19 cellular contexts compared by ENCODE assay signal in the genomic region with DNA sequence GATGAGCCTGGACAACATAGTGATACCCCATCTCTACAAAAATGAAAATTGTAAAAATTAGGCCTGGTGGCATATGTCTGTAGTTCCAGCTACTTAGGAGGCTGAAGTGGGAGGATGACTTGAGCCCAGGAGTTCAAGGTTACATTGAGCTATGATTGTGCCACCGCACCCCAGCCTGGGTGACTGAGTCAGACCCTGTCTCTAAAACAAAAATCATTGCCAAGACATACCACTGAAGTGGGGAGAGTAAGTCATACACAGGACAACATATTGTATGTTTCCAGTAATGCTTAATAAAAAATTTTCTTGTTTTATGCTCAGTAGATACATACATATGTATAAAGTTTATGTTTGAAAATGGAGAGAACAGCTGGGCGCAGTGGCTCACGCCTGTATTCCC.
"Had no signal": no experiment of that assay in that cellular context is flagged by ENCODE, and none has a peak within 500 bp of the region (broad histone marks: within the 10 kb centered on the region; RNA-seq: fewer than 3 reads in every experiment).

No MANE protein-coding gene starts in this region.

- H3K4me1 Mint-ChIP-seq: memory B cell; nephron; stimulated activated naive CD8-positive, alpha-beta T cell treated with anti-CD3 and anti-CD28 coated beads, Interleukin-15, amount 100 ng/mL, for 72 hours had no signal

- DNase-seq: activated CD4-positive, alpha-beta T cell treated with anti-CD3 and anti-CD28 coated beads, Interleukin-2, amount 50 U/mL, for 48 hours; activated naive CD4-positive, alpha-beta T cell treated with anti-CD3 and anti-CD28 coated beads, Interleukin-2, amount 50 U/mL, for 16 hours; anterior cingulate cortex; heart right ventricle; islet precursor cell; stimulated activated CD4-positive, alpha-beta T cell treated with anti-CD3 and anti-CD28 coated beads, Interleukin-4, amount 100 ng/mL, for 4 hours; stimulated activated naive CD8-positive, alpha-beta T cell treated with anti-CD3 and anti-CD28 coated beads, Interleukin-15, amount 100 ng/mL, for 72 hours; SW 1271; uterus had no signal

- H3K4me3 ChIP-seq: cardiac muscle cell, esophagus muscularis mucosa, heart right ventricle, uterus had no signal

- H3K9me3 Mint-ChIP-seq: activated T-helper 2 cell treated with anti-CD3 and anti-CD28 coated beads, Interferon-gamma antibody, Interleukin-2, Interleukin-4, amounts not matched to agents 10 μg/mL and 5 μg/mL and 100 μg/mL, durations not matched to agents 14 hours and 24 hours and 36 hours; memory B cell; nephron; stimulated activated naive CD8-positive, alpha-beta T cell treated with anti-CD3 and anti-CD28 coated beads, Interleukin-15, amount 100 ng/mL, for 72 hours; T-helper 2 cell treated with Interferon-gamma antibody and Interleukin-4, amounts not matched to agents 5 μg/mL and 100 μg/mL, for 36 hours had no signal

- H3K4me1 ChIP-seq: esophagus muscularis mucosa, heart right ventricle, uterus had no signal

- FAIRE-seq: colon, frontal cortex had no signal

- ATAC-seq: activated CD4-positive, CD25-positive, alpha-beta regulatory T cell treated with anti-CD3 and anti-CD28 coated beads, Interleukin-2, amount 50 U/mL, for 24 hours; heart right ventricle; left lobe of liver; stimulated activated naive CD8-positive, alpha-beta T cell treated with anti-CD3 and anti-CD28 coated beads, Interleukin-15, amount 100 ng/mL, for 72 hours had no signal

- H3K27ac Mint-ChIP-seq: activated T-helper 2 cell treated with anti-CD3 and anti-CD28 coated beads, Interferon-gamma antibody, Interleukin-2, Interleukin-4, amounts not matched to agents 10 μg/mL and 5 μg/mL and 100 μg/mL, durations not matched to agents 14 hours and 24 hours and 36 hours; memory B cell; nephron; T-helper 2 cell treated with Interferon-gamma antibody and Interleukin-4, amounts not matched to agents 5 μg/mL and 100 μg/mL, for 36 hours had no signal

- H3K27me3 Mint-ChIP-seq: memory B cell; stimulated activated naive CD8-positive, alpha-beta T cell treated with anti-CD3 and anti-CD28 coated beads, Interleukin-15, amount 100 ng/mL, for 72 hours had no signal

- H3K36me3 ChIP-seq: uterus had no signal

- H3K27me3 ChIP-seq: cardiac muscle cell, esophagus muscularis mucosa, heart right ventricle, uterus had no signal

- H3K4me3 Mint-ChIP-seq: memory B cell; nephron; stimulated activated naive CD8-positive, alpha-beta T cell treated with anti-CD3 and anti-CD28 coated beads, Interleukin-15, amount 100 ng/mL, for 72 hours; T-helper 2 cell treated with Interferon-gamma antibody and Interleukin-4, amounts not matched to agents 5 μg/mL and 100 μg/mL, for 36 hours had no signal

- H3K9me3 ChIP-seq: esophagus muscularis mucosa, heart right ventricle, uterus had no signal

- H3K27ac ChIP-seq: cardiac muscle cell, esophagus muscularis mucosa, heart right ventricle, uterus had no signal
